8 cellular contexts compared by ENCODE assay signal in the genomic region with DNA sequence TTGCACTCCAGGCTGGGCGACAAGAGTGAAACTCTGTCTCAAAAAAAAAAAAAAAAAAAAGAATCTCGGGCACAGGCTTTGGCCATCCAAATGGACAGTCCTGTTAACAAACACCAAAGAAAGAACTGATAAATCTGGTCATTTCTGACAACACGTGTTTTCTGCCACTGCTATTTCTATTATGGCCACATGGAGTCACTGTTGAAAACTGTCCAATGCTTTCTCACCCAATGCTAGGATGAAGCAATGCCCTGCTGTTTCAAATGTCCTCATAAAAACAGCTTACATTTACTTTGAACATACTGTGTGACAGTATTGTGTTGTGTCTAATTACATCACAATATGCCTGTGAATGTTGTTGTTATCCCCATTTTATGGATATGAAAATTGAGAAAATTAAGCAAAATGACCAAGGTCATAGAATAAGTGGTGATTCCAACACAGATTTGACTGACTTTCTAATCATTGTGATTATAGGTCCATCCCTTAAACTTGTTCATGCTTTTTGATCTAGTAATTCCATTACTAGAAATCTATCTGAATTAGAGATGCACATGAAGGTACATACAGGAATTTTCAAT. TPM values are rescaled to one million over a fixed set of nuclear protein-coding genes. Genes with fewer than 3 reads are reported as not detected.
A peak's percentile ranks its signal among the peaks of the same experiment; 100 is the strongest.
DNase-seq lines count a peak whose midpoint lies in the region; ATAC-seq and TF ChIP-seq lines count a peak whose summit lies in the region.

No MANE protein-coding gene starts in this region.

- 23 to 31% (median 28%) methylated on average over 3 of the region's 3 CpGs for WGBS in heart left ventricle, 4 donors

- H3K4me3 ChIP-seq in AG09309 (ENCODE audit: control insufficient read depth, low read depth, low read length): no peak overlapping the region
- no peak overlapping the region for H3K4me3 ChIP-seq in heart left ventricle

- H3K27ac Mint-ChIP-seq in WTC11: no peak overlapping the region

- intact Hi-C loops in heart left ventricle (cut with DNase I): loop anchor here (1.0 to 5.0 kb wide), 6 partner anchors 118 to 178 kb away; no protein-coding TSS in a partner anchor
- intact Hi-C loops in sciatic nerve (cut with DNase I): no loop called here

- POLR2A ChIA-PET in WTC11 (lab: Charles Lee): no interaction called here

- TF ChIP-seq CTCF in AG09309 (IDR thresholded peaks at IDR 0.05; ENCODE audit: control insufficient read depth, insufficient read depth, low read depth, low read length, missing control alignments): peak; percentile 71
- TF ChIP-seq CTCF in GM12872 (IDR thresholded peaks at IDR 0.05; ENCODE audit: insufficient read depth, low read depth, low read length): peak; percentile 82
- peak; percentile 40; the same call in 1 of the 2 replicates for TF ChIP-seq CTCF in WTC11 (IDR thresholded peaks at IDR 0.05)
- peak; percentile 72 to 86 (median 76) for TF ChIP-seq CTCF in heart left ventricle (IDR thresholded peaks at IDR 0.05)

- ATAC-seq in WTC11 (peak; percentile 51), heart left ventricle (peak; percentile 53 to 83 (median 74)), sciatic nerve (peak; percentile 81), GM21786 (IDR thresholded peaks at IDR 0.05; ENCODE audit: unreplicated experiment) (no peak), HG02885 (IDR thresholded peaks at IDR 0.05; ENCODE audit: poor library complexity, unreplicated experiment) (no peak)

- H3K9me3 Mint-ChIP-seq in WTC11: no peaks in the 10 kb centered on the region

- peaks cover 8% of the 10 kb centered on the region for H3K4me1 Mint-ChIP-seq in WTC11

- CTCF ChIA-PET in WTC11 (lab: Charles Lee): interaction anchor here (0.6 to 1.9 kb wide), 23 partner anchors 14 to 851 kb away, joined by 3 to 16 read pairs (median 4); a partner anchor contains a TSS

- H3K9me3 ChIP-seq in heart left ventricle: no peaks in the 10 kb centered on the region

- DNase-seq in AG09309 (ENCODE audit: low read depth) (peak; percentile 52), KG1 (lab: John Stamatoyannopoulos, UW) (peak; percentile 35), WTC11 (ENCODE audit: low spot score) (no peak), heart left ventricle (no peak), sciatic nerve (ENCODE audit: low spot score) (no peak)

- no peak overlapping the region for H3K27ac ChIP-seq in heart left ventricle

- no peak overlapping the region for H3K4me3 Mint-ChIP-seq in WTC11

- TF ChIP-seq POLR2A in heart left ventricle (IDR thresholded peaks at IDR 0.05): no peak

- no peaks in the 10 kb centered on the region for H3K36me3 ChIP-seq in heart left ventricle

- no peaks in the 10 kb centered on the region for H3K27me3 ChIP-seq in heart left ventricle

- H3K36me3 Mint-ChIP-seq in WTC11: no peaks in the 10 kb centered on the region

- peaks cover 0 to 24% (median 0%) of the 10 kb centered on the region in 12 donors for H3K4me1 ChIP-seq in heart left ventricle

- no peaks in the 10 kb centered on the region for H3K27me3 Mint-ChIP-seq in WTC11 (ENCODE audit: low read depth)

TF ChIP-seq in WTC11, 78 proteins besides CTCF, POLR2A, EP300 and RAD21:
- TF ChIP-seq KAT7 (CRISPR knock-in tag; IDR thresholded peaks at IDR 0.05; ENCODE audit: borderline replicate concordance) (no peak), TEAD4 (CRISPR knock-in tag; IDR thresholded peaks at IDR 0.05) (no peak), SMAD4 (CRISPR knock-in tag; IDR thresholded peaks at IDR 0.05) (no peak), ZBTB21 (CRISPR knock-in tag; IDR thresholded peaks at IDR 0.05; ENCODE audit: borderline replicate concordance) (no peak), GABPB1 (CRISPR knock-in tag; IDR thresholded peaks at IDR 0.05) (peak; percentile 56; the same call in 1 of the 2 replicates)
- TF ChIP-seq, protein P1, sequence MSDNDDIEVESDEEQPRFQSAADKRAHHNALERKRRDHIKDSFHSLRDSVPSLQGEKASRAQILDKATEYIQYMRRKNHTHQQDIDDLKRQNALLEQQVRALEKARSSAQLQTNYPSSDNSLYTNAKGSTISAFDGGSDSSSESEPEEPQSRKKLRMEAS (CRISPR knock-in tag; IDR thresholded peaks at IDR 0.05): peak; percentile 46; the same call in 1 of the 2 replicates

RNA-seq across cellular contexts. Expression of a gene that starts 19.9 kb away (rescaled TPM):
- total RNA-seq in WTC11 (2021) (9.8 to 13.8 TPM (median 11.8 TPM) in 3 replicates), heart left ventricle (10 to 100 TPM in 3 of 9 donors, 1 to 10 TPM in 6; 4.2 to 39.0 (median 5.8) TPM), sciatic nerve (85.2 TPM)
- polyA plus RNA-seq in heart left ventricle: 1 to 10 TPM; 3.6 to 6.0 TPM

Comparison
In these comparisons a context has a peak if more than half of its experiments do, and no peak if none do; other contexts are left out.
1. DNase-seq: peak in AG09309 (single experiment) and KG1 (single experiment); none in WTC11 (single experiment), heart left ventricle (0 of 5) and sciatic nerve (single experiment).
2. ATAC-seq: peak in WTC11 (single experiment), heart left ventricle (4 of 4) and sciatic nerve (single experiment); none in GM21786 (single experiment) and HG02885 (single experiment).
3. Peak in every context shown above with its lines, with median percentiles within 50 percentile points of each other: CTCF ChIP-seq.